In genomic region chr4:138659041-138659565, GRCh38 we compare ENCODE assay signal across 13 cellular contexts.
"Had no signal": no experiment of that assay in that cellular context is flagged by ENCODE, and none has a peak within 500 bp of the region (broad histone marks: within the 10 kb centered on the region; RNA-seq: fewer than 3 reads in every experiment).

No MANE protein-coding gene starts in this region.

- H3K36me3 ChIP-seq: ascending aorta, cardiac muscle cell, pancreas, thyroid gland, WERI-Rb-1 had no signal

- H3K27me3 ChIP-seq: ascending aorta, cardiac muscle cell, pancreas, thyroid gland had no signal

- H3K27ac ChIP-seq: ascending aorta, cardiac muscle cell, pancreas, thyroid gland, WERI-Rb-1 had no signal

- DNase-seq: activated CD4-positive, alpha-beta T cell treated with anti-CD3 and anti-CD28 coated beads for 4 hours; activated CD8-positive, alpha-beta T cell treated with anti-CD3 and anti-CD28 coated beads, Interleukin-2, amount 10 ng/mL, durations not matched to agents 7 days and 5 days; activated naive CD4-positive, alpha-beta T cell; activated naive CD8-positive, alpha-beta T cell treated with anti-CD3 and anti-CD28 coated beads, Interleukin-2, amount 50 U/mL, for 24 hours; effector CD4-positive, alpha-beta T cell; pancreas; thyroid gland; WERI-Rb-1 had no signal

- H3K4me3 ChIP-seq: ascending aorta, cardiac muscle cell, pancreas, thyroid gland had no signal

- H3K4me1 ChIP-seq: ascending aorta, pancreas, thyroid gland had no signal

- ATAC-seq: activated CD8-positive, alpha-beta T cell treated with anti-CD3 and anti-CD28 coated beads, Interleukin-2, amount 10 ng/mL, durations not matched to agents 7 days and 5 days; activated naive CD8-positive, alpha-beta T cell treated with anti-CD3 and anti-CD28 coated beads, Interleukin-2, amount 50 U/mL, for 24 hours; natural killer cell treated with Interleukin-12 subunit alpha and Interleukin-12 subunit beta and Interleukin-15 and Interleukin-18, amount 100 ng/mL, for 72 hours; pancreas; SK-N-SH treated with all-trans-retinoic acid at 6 μM for 48 hours had no signal

- H3K27ac Mint-ChIP-seq: activated CD8-positive, alpha-beta T cell treated with anti-CD3 and anti-CD28 coated beads, Interleukin-2, amount 10 ng/mL, durations not matched to agents 7 days and 5 days; activated naive CD8-positive, alpha-beta T cell treated with anti-CD3 and anti-CD28 coated beads, Interleukin-2, amount 50 U/mL, for 24 hours; activated T-helper 1 cell treated with anti-CD3 and anti-CD28 coated beads, Interleukin-12 subunit alpha, Interleukin-12 subunit beta, Interleukin-2, Interleukin-4 antibody, amounts not matched to agents 30 ng/mL and 10 ng/mL and 1 ng/mL, durations not matched to agents 14 hours and 24 hours and 36 hours; natural killer cell treated with Interleukin-12 subunit alpha and Interleukin-12 subunit beta and Interleukin-15 and Interleukin-18, amount 100 ng/mL, for 72 hours had no signal

- H3K4me1 Mint-ChIP-seq: activated naive CD8-positive, alpha-beta T cell treated with anti-CD3 and anti-CD28 coated beads, Interleukin-2, amount 50 U/mL, for 24 hours had no signal

- H3K9me3 Mint-ChIP-seq: activated naive CD8-positive, alpha-beta T cell treated with anti-CD3 and anti-CD28 coated beads, Interleukin-2, amount 50 U/mL, for 24 hours; activated T-helper 1 cell treated with anti-CD3 and anti-CD28 coated beads, Interleukin-12 subunit alpha, Interleukin-12 subunit beta, Interleukin-2, Interleukin-4 antibody, amounts not matched to agents 30 ng/mL and 10 ng/mL and 1 ng/mL, durations not matched to agents 14 hours and 24 hours and 36 hours; natural killer cell treated with Interleukin-12 subunit alpha and Interleukin-12 subunit beta and Interleukin-15 and Interleukin-18, amount 100 ng/mL, for 72 hours had no signal

- H3K4me3 Mint-ChIP-seq: activated CD8-positive, alpha-beta T cell treated with anti-CD3 and anti-CD28 coated beads, Interleukin-2, amount 10 ng/mL, durations not matched to agents 7 days and 5 days; activated naive CD8-positive, alpha-beta T cell treated with anti-CD3 and anti-CD28 coated beads, Interleukin-2, amount 50 U/mL, for 24 hours; activated T-helper 1 cell treated with anti-CD3 and anti-CD28 coated beads, Interleukin-12 subunit alpha, Interleukin-12 subunit beta, Interleukin-2, Interleukin-4 antibody, amounts not matched to agents 30 ng/mL and 10 ng/mL and 1 ng/mL, durations not matched to agents 14 hours and 24 hours and 36 hours; natural killer cell treated with Interleukin-12 subunit alpha and Interleukin-12 subunit beta and Interleukin-15 and Interleukin-18, amount 100 ng/mL, for 72 hours had no signal

- H3K36me3 Mint-ChIP-seq: natural killer cell treated with Interleukin-12 subunit alpha and Interleukin-12 subunit beta and Interleukin-15 and Interleukin-18, amount 100 ng/mL, for 72 hours had no signal

- H3K9me3 ChIP-seq: ascending aorta, pancreas, thyroid gland had no signal
